Comparison of ENCODE assay signal across 1 cellular context in the genomic region with DNA sequence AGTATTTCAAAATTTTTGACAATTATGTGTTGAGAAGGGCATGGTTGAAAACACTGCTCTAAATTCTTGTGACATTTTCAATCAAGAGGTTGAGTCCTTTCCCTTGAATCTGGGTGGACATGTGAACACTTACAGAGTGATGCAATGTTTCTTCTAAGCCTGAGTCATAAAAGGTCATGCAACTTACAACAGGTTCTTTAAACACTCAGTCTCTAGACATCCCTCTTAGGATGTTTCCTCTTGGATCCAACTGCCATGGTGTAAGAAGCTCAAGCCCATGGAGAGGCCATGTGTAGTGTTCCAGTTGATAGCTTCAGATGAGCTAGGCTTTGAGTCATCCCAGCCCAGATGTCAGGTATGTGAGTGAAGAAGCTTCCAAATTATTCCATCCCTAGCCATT.
TF ChIP-seq lines count a peak whose summit lies in the region.

No MANE protein-coding gene starts in this region.

TF ChIP-seq in GM23338, 12 proteins besides CTCF, POLR2A, EP300 and RAD21 (continued from another document):
- TF ChIP-seq, protein P1, sequence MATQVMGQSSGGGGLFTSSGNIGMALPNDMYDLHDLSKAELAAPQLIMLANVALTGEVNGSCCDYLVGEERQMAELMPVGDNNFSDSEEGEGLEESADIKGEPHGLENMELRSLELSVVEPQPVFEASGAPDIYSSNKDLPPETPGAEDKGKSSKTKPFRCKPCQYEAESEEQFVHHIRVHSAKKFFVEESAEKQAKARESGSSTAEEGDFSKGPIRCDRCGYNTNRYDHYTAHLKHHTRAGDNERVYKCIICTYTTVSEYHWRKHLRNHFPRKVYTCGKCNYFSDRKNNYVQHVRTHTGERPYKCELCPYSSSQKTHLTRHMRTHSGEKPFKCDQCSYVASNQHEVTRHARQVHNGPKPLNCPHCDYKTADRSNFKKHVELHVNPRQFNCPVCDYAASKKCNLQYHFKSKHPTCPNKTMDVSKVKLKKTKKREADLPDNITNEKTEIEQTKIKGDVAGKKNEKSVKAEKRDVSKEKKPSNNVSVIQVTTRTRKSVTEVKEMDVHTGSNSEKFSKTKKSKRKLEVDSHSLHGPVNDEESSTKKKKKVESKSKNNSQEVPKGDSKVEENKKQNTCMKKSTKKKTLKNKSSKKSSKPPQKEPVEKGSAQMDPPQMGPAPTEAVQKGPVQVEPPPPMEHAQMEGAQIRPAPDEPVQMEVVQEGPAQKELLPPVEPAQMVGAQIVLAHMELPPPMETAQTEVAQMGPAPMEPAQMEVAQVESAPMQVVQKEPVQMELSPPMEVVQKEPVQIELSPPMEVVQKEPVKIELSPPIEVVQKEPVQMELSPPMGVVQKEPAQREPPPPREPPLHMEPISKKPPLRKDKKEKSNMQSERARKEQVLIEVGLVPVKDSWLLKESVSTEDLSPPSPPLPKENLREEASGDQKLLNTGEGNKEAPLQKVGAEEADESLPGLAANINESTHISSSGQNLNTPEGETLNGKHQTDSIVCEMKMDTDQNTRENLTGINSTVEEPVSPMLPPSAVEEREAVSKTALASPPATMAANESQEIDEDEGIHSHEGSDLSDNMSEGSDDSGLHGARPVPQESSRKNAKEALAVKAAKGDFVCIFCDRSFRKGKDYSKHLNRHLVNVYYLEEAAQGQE (IDR thresholded peaks at IDR 0.05; ENCODE audit: unreplicated experiment), result no peak
TF ChIP-seq in GM23338: peak in this region for 0.
